ENCODE assay signal across 17 cellular contexts in genomic region chr12:40469736-40470135, GRCh38.
"Had no signal": no experiment of that assay in that cellular context is flagged by ENCODE, and none has a peak within 500 bp of the region (broad histone marks: within the 10 kb centered on the region; RNA-seq: fewer than 3 reads in every experiment).

No MANE protein-coding gene starts in this region.

- H3K9me3 ChIP-seq: ovary, right lobe of liver, thyroid gland had no signal

- H3K4me1 ChIP-seq: right lobe of liver, thyroid gland had no signal

- ATAC-seq: activated CD8-positive, alpha-beta T cell treated with anti-CD3 and anti-CD28 coated beads for 36 hours; activated naive CD4-positive, alpha-beta T cell treated with anti-CD3 and anti-CD28 coated beads, Interleukin-2, amount 50 U/mL, for 72 hours; activated T-cell treated with anti-CD3 and anti-CD28 coated beads, Interleukin-2, amount 50 U/mL, for 4 hours; esophagus mucosa; left lobe of liver; right lobe of liver; stimulated activated memory B cell treated with anti-CD40 and anti-IgM and Interleukin-4, amounts not matched to agents 10 μg/mL and 1 μg/mL and 100 μg/mL, for 72 hours; WTC11 had no signal

- H3K27me3 ChIP-seq: ovary, right lobe of liver, thyroid gland had no signal

- H3K36me3 ChIP-seq: ovary, right lobe of liver, thyroid gland had no signal

- DNase-seq: activated CD4-positive, alpha-beta T cell treated with anti-CD3 and anti-CD28 coated beads for 48 hours; activated CD8-positive, alpha-beta T cell treated with anti-CD3 and anti-CD28 coated beads for 36 hours; activated gamma-delta T cell; activated T-cell treated with anti-CD3 and anti-CD28 coated beads, Interleukin-2, amount 50 U/mL, for 4 hours; amniotic stem cell; mammary epithelial cell; naive B cell; ovary; right lobe of liver; stimulated activated CD4-positive, alpha-beta T cell treated with anti-CD3 and anti-CD28 coated beads, Interleukin-2, amount 100 ng/mL, for 24 hours; thyroid gland had no signal

- H3K27ac ChIP-seq: coronary artery, ovary, right lobe of liver, thyroid gland had no signal

- H3K4me3 ChIP-seq: coronary artery, ovary, right lobe of liver, thyroid gland had no signal
